1 cellular context compared by ENCODE assay signal in the genomic region with DNA sequence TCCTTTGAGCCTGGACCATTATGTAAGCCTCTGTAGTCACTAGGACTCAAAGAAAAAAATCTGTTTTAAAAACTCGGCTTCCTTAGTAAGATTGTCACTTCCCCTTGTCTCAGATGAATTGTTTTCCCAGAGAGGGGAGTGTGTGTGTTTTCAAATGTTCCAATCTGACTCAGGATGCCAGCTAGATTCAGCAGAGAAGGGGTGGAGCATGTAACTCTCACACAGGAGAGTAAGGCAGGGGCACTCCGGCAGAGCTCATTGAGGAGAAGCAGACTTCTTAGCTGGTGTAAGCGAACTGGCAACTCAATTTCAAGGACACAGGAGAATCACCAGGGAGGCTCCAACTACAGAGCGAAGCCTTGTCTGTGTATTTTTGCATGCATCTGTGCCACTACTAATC.
TF ChIP-seq lines count a peak whose summit lies in the region.

No MANE protein-coding gene starts in this region.

TF ChIP-seq in IMR-90, 13 proteins besides CTCF, POLR2A, EP300 and RAD21:
- no peak for TF ChIP-seq RFX5 (IDR thresholded peaks at IDR 0.05; ENCODE audit: low read depth, low read length)
- TF ChIP-seq MXI1 (IDR thresholded peaks at IDR 0.05; ENCODE audit: borderline replicate concordance, low read depth, low read length): no peak
- no peak for TF ChIP-seq ELK1 (IDR thresholded peaks at IDR 0.05; ENCODE audit: borderline replicate concordance, low read depth, low read length)
- TF ChIP-seq SMC3 (IDR thresholded peaks at IDR 0.05; ENCODE audit: low read depth, low read length): no peak
- TF ChIP-seq NFE2L2 (IDR thresholded peaks at IDR 0.05; ENCODE audit: low read depth, low read length): no peak
- TF ChIP-seq USF2 (IDR thresholded peaks at IDR 0.05; ENCODE audit: low read depth, low read length): no peak
- TF ChIP-seq MAFK (IDR thresholded peaks at IDR 0.05; ENCODE audit: low read depth, low read length): no peak
- no peak for TF ChIP-seq FOS (IDR thresholded peaks at IDR 0.05; ENCODE audit: low read depth, low read length)
